In genomic region chr18:32470713-32471633, GRCh38 we compare ENCODE assay signal across 8 cellular contexts. TPM values are rescaled to one million over a fixed set of nuclear protein-coding genes. Genes with fewer than 3 reads are reported as not detected.
DNase-seq lines count a peak whose midpoint lies in the region; ATAC-seq and TF ChIP-seq lines count a peak whose summit lies in the region.

Gene GAREM1, minus strand, starts transcription at chr18:32470882. Its CDS starts 454 bp downstream, at chr18:32470428.

- H3K27ac ChIP-seq in cingulate gyrus (ENCODE audit: low read depth, low read length) = peak within 1 kb of the TSS; percentile 87
- H3K27ac ChIP-seq in layer of hippocampus (ENCODE audit: low read depth, low read length) = peak within 1 kb of the TSS; percentile 70

- peak; percentile 98 for DNase-seq in Ammon's horn (ENCODE audit: low spot score)
- DNase-seq in NCI-H460 (ENCODE audit: extremely low read depth, low read depth) = peak; percentile 91
- DNase-seq in activated CD4-positive, alpha-beta T cell treated with anti-CD3 and anti-CD28 coated beads for 4 hours = peak; percentile 76 to 77
- peak; percentile 66 to 67 for DNase-seq in stimulated activated CD4-positive, alpha-beta T cell treated with anti-CD3 and anti-CD28 coated beads, Interleukin-1b, Interleukin-23, amount 100 ng/mL, for 4 hours (ENCODE audit: low read depth in 2 of 2)

- peak; percentile 98 for ATAC-seq in HG03432 (IDR thresholded peaks at IDR 0.05; ENCODE audit: unreplicated experiment)

- no peaks in the 10 kb centered on the region for H3K27me3 ChIP-seq in layer of hippocampus (ENCODE audit: control insufficient read depth, insufficient read depth, low read length)

- TF ChIP-seq POLR2A in GM19193 (IDR thresholded peaks at IDR 0.05; ENCODE audit: extremely low read depth, insufficient read depth, insufficient read length) = peak; percentile 38

RNA-seq across cellular contexts. Expression of gene GAREM1, which starts in this region (rescaled TPM):
- 7.8 and 9.5 TPM in 2 replicates for total RNA-seq in NCI-H460 (2014; rRNA removed; shearing (Covaris generic))
- 1.4 and 1.9 TPM in 2 replicates for polyA plus RNA-seq in NCI-H460 (2014; cell fraction: nucleus; rRNA removed)

Comparison
In these comparisons a context has a peak if more than half of its experiments do, and no peak if none do; other contexts are left out.
1. Peak in every context shown above with its lines: DNase-seq, ATAC-seq and H3K27ac ChIP-seq.